Comparison of ENCODE assay signal across 9 cellular contexts in genomic region chr15:45276851-45277250, GRCh38. TPM values are rescaled to one million over a fixed set of nuclear protein-coding genes. Genes with fewer than 3 reads are reported as not detected.
DNase-seq lines count a peak whose midpoint lies in the region; TF ChIP-seq lines count a peak whose summit lies in the region.
"Had no signal": no experiment of that assay in that cellular context is flagged by ENCODE, and none has a peak within 500 bp of the region (broad histone marks: within the 10 kb centered on the region; RNA-seq: fewer than 3 reads in every experiment).

No MANE protein-coding gene starts in this region.

- H3K9me3 Mint-ChIP-seq in mesothelial cell of epicardium = no peaks in the 10 kb centered on the region

- H2BK15ac ChIP-seq in neuronal stem cell (ENCODE audit: low read length) = no peak overlapping the region

- no peak overlapping the region for H2BK5ac ChIP-seq in neuronal stem cell (ENCODE audit: low read length)

- H3K36me3 Mint-ChIP-seq in mesothelial cell of epicardium = no peaks in the 10 kb centered on the region

- no CpG with 5 or more reads among the region's 2 CpGs for WGBS in neuronal stem cell (ENCODE audit: extremely low coverage in 2 of 2, insufficient read length in 2 of 2, insufficient replicate concordance in 1 of 2), 2 donors

- no peak overlapping the region for H3K27ac ChIP-seq in neuronal stem cell (replicated peaks; ENCODE audit: low read length)

- H3K4me2 ChIP-seq in neuronal stem cell (ENCODE audit: insufficient read depth, low read length, poor library complexity, severe bottlenecking) = no peak overlapping the region

- H3K27me3 Mint-ChIP-seq in mesothelial cell of epicardium (ENCODE audit: low read depth) = peaks cover 5% of the 10 kb centered on the region

- no peak overlapping the region for H3K4me3 Mint-ChIP-seq in mesothelial cell of epicardium

- no peak overlapping the region for H2BK12ac ChIP-seq in neuronal stem cell (ENCODE audit: low read length)

- no peaks in the 10 kb centered on the region for H3K9me3 ChIP-seq in neuronal stem cell (replicated peaks in 1 of 2; ENCODE audit: control insufficient read depth in 2 of 2, insufficient read depth in 1 of 2, low read depth in 1 of 2, low read length in 2 of 2)
- H3K9me3 ChIP-seq: Caco-2 had no signal

- DNase-seq in NOMO-1 treated with DMSO at 0.1 percent for 48 hours (lab: John Stamatoyannopoulos, UW; ENCODE audit: unreplicated experiment) (peak; percentile 18), NOMO-1 treated with dmso at 0.1 percent for 144 hours (lab: John Stamatoyannopoulos, UW; ENCODE audit: unreplicated experiment) (no peak), NCI-H460 (ENCODE audit: extremely low read depth, low read depth) (peak; percentile 23), dedifferentiated amniotic fluid mesenchymal stem cell (ENCODE audit: extremely low spot score) (peak; percentile 51), pons (ENCODE audit: low spot score) (peak; percentile 78), neuronal stem cell (ENCODE audit: low spot score) (no peak), mesothelial cell of epicardium (ENCODE audit: low spot score in 2 of 2, unreplicated experiment in 2 of 2) (no peak), NK-92 (lab: John Stamatoyannopoulos, UW; ENCODE audit: unreplicated experiment) (no peak)

- H3K4ac ChIP-seq in neuronal stem cell (ENCODE audit: low read length) = no peak overlapping the region

- H3K4me3 ChIP-seq in neuronal stem cell (ENCODE audit: low read length in 2 of 2) = no peak overlapping the region

- H3K18ac ChIP-seq in neuronal stem cell (ENCODE audit: low read length) = no peak overlapping the region

- no peak overlapping the region for H2AFZ ChIP-seq in neuronal stem cell (ENCODE audit: low read length)

- H4K91ac ChIP-seq in neuronal stem cell (ENCODE audit: low read depth, low read length, poor library complexity) = no peak overlapping the region

- H3K9ac ChIP-seq in neuronal stem cell (ENCODE audit: low read depth, low read length, poor library complexity) = no peak overlapping the region

- no peak overlapping the region for H2BK120ac ChIP-seq in neuronal stem cell (ENCODE audit: low read depth, low read length)

- H3K27ac Mint-ChIP-seq in mesothelial cell of epicardium = no peak overlapping the region

- peaks cover 18% of the 10 kb centered on the region for H3K4me1 Mint-ChIP-seq in mesothelial cell of epicardium

- H3K27me3 ChIP-seq in neuronal stem cell (ENCODE audit: control insufficient read depth in 3 of 3, insufficient read depth in 3 of 3, low read depth in 1 of 3, low read length in 3 of 3) = peaks cover 0 to 12% (median 0%) of the 10 kb centered on the region in 3 experiments

- H3K14ac ChIP-seq in neuronal stem cell (ENCODE audit: low read length) = no peak overlapping the region

- H3K79me1 ChIP-seq in neuronal stem cell (ENCODE audit: low read depth, low read length) = peaks cover 3% of the 10 kb centered on the region

- H3K4me1 ChIP-seq in neuronal stem cell (ENCODE audit: control insufficient read depth in 2 of 2, insufficient read depth in 1 of 2, low read depth in 1 of 2, low read length in 2 of 2) = peaks cover 2 to 3% of the 10 kb centered on the region in 2 donors

- no peak for TF ChIP-seq CTCF in mesothelial cell of epicardium (IDR thresholded peaks at IDR 0.05; ENCODE audit: unreplicated experiment)

- H4K8ac ChIP-seq in neuronal stem cell (ENCODE audit: low read depth, low read length) = no peak overlapping the region

- H2AK5ac ChIP-seq in neuronal stem cell (ENCODE audit: low read depth, low read length) = no peak overlapping the region

- no peaks in the 10 kb centered on the region for H3K36me3 ChIP-seq in neuronal stem cell (replicated peaks in 1 of 2; ENCODE audit: control insufficient read depth in 2 of 2, insufficient read depth in 2 of 2, low read length in 2 of 2)

- no peak overlapping the region for H3K23ac ChIP-seq in neuronal stem cell (ENCODE audit: low read depth, low read length, poor library complexity)

RNA-seq across cellular contexts. Expression of gene SLC28A2, which starts 24.8 kb away (rescaled TPM):
- total RNA-seq in NCI-H460 (2014; rRNA removed; shearing (Covaris generic)) = not detected in 2 replicates
- polyA plus RNA-seq in NCI-H460 (2014; cell fraction: nucleus; rRNA removed) = not detected in 2 replicates
- polyA plus RNA-seq in neuronal stem cell (2013, experiment 1 of 2) = not detected
- not detected for polyA plus RNA-seq in neuronal stem cell (2013, experiment 2 of 2)
- not detected in 3 replicates for total RNA-seq in mesothelial cell of epicardium

Comparison
In these comparisons a context has a peak if more than half of its experiments do, and no peak if none do; other contexts are left out.
1. DNase-seq: peak in NOMO-1 treated with DMSO at 0.1 percent for 48 hours (single experiment), NCI-H460 (single experiment), dedifferentiated amniotic fluid mesenchymal stem cell (single experiment) and pons (single experiment); none in NOMO-1 treated with dmso at 0.1 percent for 144 hours (single experiment), neuronal stem cell (single experiment), mesothelial cell of epicardium (0 of 2) and NK-92 (single experiment).